8 cellular contexts compared by ENCODE assay signal in genomic region chr9:134391319-134392231, GRCh38.
DNase-seq lines count a peak whose midpoint lies in the region; ATAC-seq and TF ChIP-seq lines count a peak whose summit lies in the region.

No MANE protein-coding gene starts in this region.

- H3K4me1 Mint-ChIP-seq in endodermal cell, result peaks cover 4% of the 10 kb centered on the region

- H3K36me3 ChIP-seq in endodermal cell (ENCODE audit: control insufficient read depth, insufficient read depth, low read length), result no peaks in the 10 kb centered on the region

- no peaks in the 10 kb centered on the region for H3K9me3 Mint-ChIP-seq in endodermal cell

- no peaks in the 10 kb centered on the region for H3K9me3 ChIP-seq in endodermal cell (ENCODE audit: control insufficient read depth, low read length)

- H3K9ac ChIP-seq in endodermal cell (ENCODE audit: extremely low read depth, low read length, poor library complexity, severe bottlenecking), result no peak overlapping the region

- no peaks in the 10 kb centered on the region for H3K27me3 Mint-ChIP-seq in endodermal cell (ENCODE audit: insufficient read depth)

- H3K27me3 ChIP-seq in endodermal cell (ENCODE audit: control insufficient read depth, insufficient read depth, low read length, poor library complexity, severe bottlenecking), result no peaks in the 10 kb centered on the region

- H3K4me3 ChIP-seq in endodermal cell (ENCODE audit: low read length), result no peak overlapping the region

- H3K4me3 Mint-ChIP-seq in endodermal cell, result no peak overlapping the region

- no peak for DNase-seq in endodermal cell
- peak; percentile 87 for DNase-seq in stimulated activated naive CD8-positive, alpha-beta T cell treated with anti-CD3 and anti-CD28 coated beads, Interleukin-15, Interleukin-2, amounts not matched to agents 100 U/mL and 50 U/mL, for 24 hours
- DNase-seq in HT-29 (ENCODE audit: low spot score), result no peak
- DNase-seq in ureter (ENCODE audit: low spot score), result no peak
- DNase-seq in NCI-H2107 (lab: John Stamatoyannopoulos, UW), result no peak

- H3K36me3 Mint-ChIP-seq in endodermal cell (ENCODE audit: low read depth), result peaks cover 1% of the 10 kb centered on the region

- WGBS in endodermal cell (ENCODE audit: insufficient coverage in 1 of 2, insufficient read length in 1 of 2), 2 experiments, result 94 to 96% methylated on average over 18 to 35 of the region's 35 CpGs

- H3K27ac Mint-ChIP-seq in endodermal cell, result peak overlapping the region; percentile 76

- H3K4me1 ChIP-seq in endodermal cell (ENCODE audit: control insufficient read depth, insufficient read depth, low read length), result no peaks in the 10 kb centered on the region

- ATAC-seq in HG02588 (IDR thresholded peaks at IDR 0.05; ENCODE audit: unreplicated experiment), result peak; percentile 49
- peak; percentile 70 to 71 for ATAC-seq in activated CD4-positive, CD25-positive, alpha-beta regulatory T cell treated with anti-CD3 and anti-CD28 coated beads, Interleukin-2, amount 50 U/mL, for 24 hours
- ATAC-seq in stimulated activated naive CD8-positive, alpha-beta T cell treated with anti-CD3 and anti-CD28 coated beads, Interleukin-15, Interleukin-2, amounts not matched to agents 100 U/mL and 50 U/mL, for 24 hours, result peak; percentile 67

- no peak overlapping the region for H3K27ac ChIP-seq in endodermal cell (ENCODE audit: low read depth, low read length)

- TF ChIP-seq CTCF in GM12874 (IDR thresholded peaks at IDR 0.05; ENCODE audit: insufficient read depth, low read depth, low read length) (0 out of 2 replicates have a peak, but pooled peaks have one; percentile 1), endodermal cell (conservative IDR thresholded peaks at IDR 0.05) (no peak)
